Comparison of ENCODE assay signal across 13 cellular contexts in genomic region chr17:74833501-74834361, GRCh38. TPM values are rescaled to one million over a fixed set of nuclear protein-coding genes. Genes with fewer than 3 reads are reported as not detected.
A peak's percentile ranks its signal among the peaks of the same experiment; 100 is the strongest.
DNase-seq lines count a peak whose midpoint lies in the region; ATAC-seq and TF ChIP-seq lines count a peak whose summit lies in the region.
"Had no signal": no experiment of that assay in that cellular context is flagged by ENCODE, and none has a peak within 500 bp of the region (broad histone marks: within the 10 kb centered on the region; RNA-seq: fewer than 3 reads in every experiment).

No MANE protein-coding gene starts in this region.

- no peaks in the 10 kb centered on the region for H3K27me3 Mint-ChIP-seq in activated CD8-positive, alpha-beta T cell treated with anti-CD3 and anti-CD28 coated beads, Interleukin-2, amount 10 ng/mL, durations not matched to agents 7 days and 5 days (ENCODE audit: low read depth)
- H3K27me3 Mint-ChIP-seq: CD4-positive, CD25-positive, alpha-beta regulatory T cell had no signal

- H3K9me3 Mint-ChIP-seq in activated CD8-positive, alpha-beta T cell treated with anti-CD3 and anti-CD28 coated beads, Interleukin-2, amount 10 ng/mL, durations not matched to agents 7 days and 5 days (ENCODE audit: insufficient read depth) = no peaks in the 10 kb centered on the region
- H3K9me3 Mint-ChIP-seq: CD4-positive, CD25-positive, alpha-beta regulatory T cell had no signal

- TF ChIP-seq CTCF in left ventricle myocardium inferior (IDR thresholded peaks at IDR 0.05; ENCODE audit: borderline replicate concordance) = no peak
- TF ChIP-seq CTCF in Peyer's patch (IDR thresholded peaks at IDR 0.05) = no peak
- TF ChIP-seq CTCF in upper lobe of right lung (IDR thresholded peaks at IDR 0.05) = no peak
- no peak for TF ChIP-seq CTCF in coronary artery (IDR thresholded peaks at IDR 0.05)

- H3K27ac ChIP-seq in left ventricle myocardium inferior (replicated peaks) (no peak overlapping the region), Peyer's patch (peak overlapping the region in 1 of 4 donors; percentile 27), upper lobe of right lung (no peak overlapping the region), coronary artery (no peak overlapping the region)
- H3K27ac ChIP-seq: foreskin keratinocyte, upper lobe of left lung had no signal

- no peak overlapping the region for H3K27ac Mint-ChIP-seq in activated CD8-positive, alpha-beta T cell treated with anti-CD3 and anti-CD28 coated beads, Interleukin-2, amount 10 ng/mL, durations not matched to agents 7 days and 5 days

- no peaks in the 10 kb centered on the region for H3K4me1 Mint-ChIP-seq in activated CD8-positive, alpha-beta T cell treated with anti-CD3 and anti-CD28 coated beads, Interleukin-2, amount 10 ng/mL, durations not matched to agents 7 days and 5 days (ENCODE audit: low read depth)
- H3K4me1 Mint-ChIP-seq: CD4-positive, CD25-positive, alpha-beta regulatory T cell had no signal

- H3K4me3 ChIP-seq in left ventricle myocardium inferior (no peak overlapping the region), Peyer's patch (no peak overlapping the region), upper lobe of right lung (no peak overlapping the region), coronary artery (no peak overlapping the region)
- H3K4me3 ChIP-seq: upper lobe of left lung had no signal

- ATAC-seq in left cardiac atrium (peak; percentile 16 to 17), upper lobe of right lung (peak; percentile 71), GM21360 (IDR thresholded peaks at IDR 0.05; ENCODE audit: unreplicated experiment) (no peak)
- no peak for ATAC-seq in activated CD8-positive, alpha-beta T cell treated with anti-CD3 and anti-CD28 coated beads, Interleukin-2, amount 10 ng/mL, durations not matched to agents 7 days and 5 days
- ATAC-seq: foreskin keratinocyte, HCT116 had no signal

- no peaks in the 10 kb centered on the region for H3K27me3 ChIP-seq in left ventricle myocardium inferior (ENCODE audit: low read depth)
- no peaks in the 10 kb centered on the region for H3K27me3 ChIP-seq in Peyer's patch
- H3K27me3 ChIP-seq in upper lobe of right lung = no peaks in the 10 kb centered on the region
- H3K27me3 ChIP-seq: foreskin keratinocyte, upper lobe of left lung had no signal

- intact Hi-C loops in left cardiac atrium (cut with DNase I) (no loop called here), left ventricle myocardium inferior (cut with micrococcal nuclease) (loop anchor here (5.0 kb wide), 1 partner anchor 46 kb away; no protein-coding TSS in a partner anchor), upper lobe of right lung (cut with DNase I) (no loop called here)

- H3K4me1 ChIP-seq in left ventricle myocardium inferior (no peaks in the 10 kb centered on the region), Peyer's patch (no peaks in the 10 kb centered on the region), upper lobe of right lung (no peaks in the 10 kb centered on the region)
- H3K4me1 ChIP-seq: foreskin keratinocyte, upper lobe of left lung had no signal

- CTCF ChIA-PET in activated CD8-positive, alpha-beta T cell treated with anti-CD3 and anti-CD28 coated beads, Interleukin-2, amount 10 ng/mL, durations not matched to agents 7 days and 5 days (lab: Charles Lee) = interaction anchor here (1.1 to 1.3 kb wide), 2 partner anchors 29 to 40 kb away, joined by 3 read pairs; no protein-coding TSS in a partner anchor

- H3K4me3 Mint-ChIP-seq in activated CD8-positive, alpha-beta T cell treated with anti-CD3 and anti-CD28 coated beads, Interleukin-2, amount 10 ng/mL, durations not matched to agents 7 days and 5 days = no peak overlapping the region
- H3K4me3 Mint-ChIP-seq: CD4-positive, CD25-positive, alpha-beta regulatory T cell had no signal

- DNase-seq in left cardiac atrium = no peak
- DNase-seq in left ventricle myocardium inferior = no peak
- DNase-seq in Peyer's patch = peak in 2 of 3 donors; percentile 74 to 77
- DNase-seq in fibroblast of peridontal ligament (ENCODE audit: extremely low read depth) = peak; percentile 2
- no peak for DNase-seq in upper lobe of right lung
- no peak for DNase-seq in activated CD8-positive, alpha-beta T cell treated with anti-CD3 and anti-CD28 coated beads, Interleukin-2, amount 10 ng/mL, durations not matched to agents 7 days and 5 days
- DNase-seq in coronary artery (ENCODE audit: low spot score) = no peak
- DNase-seq: CD4-positive, CD25-positive, alpha-beta regulatory T cell; foreskin keratinocyte; upper lobe of left lung had no signal

- POLR2A ChIA-PET in activated CD8-positive, alpha-beta T cell treated with anti-CD3 and anti-CD28 coated beads, Interleukin-2, amount 10 ng/mL, durations not matched to agents 7 days and 5 days (lab: Charles Lee) = no interaction called here

- no peak for TF ChIP-seq POLR2A in Peyer's patch (IDR thresholded peaks at IDR 0.05)

- H3K36me3 Mint-ChIP-seq in activated CD8-positive, alpha-beta T cell treated with anti-CD3 and anti-CD28 coated beads, Interleukin-2, amount 10 ng/mL, durations not matched to agents 7 days and 5 days (ENCODE audit: low read depth) = no peaks in the 10 kb centered on the region

- H3K36me3 ChIP-seq in left ventricle myocardium inferior (peaks cover 10% of the 10 kb centered on the region), Peyer's patch (no peaks in the 10 kb centered on the region), upper lobe of right lung (peaks cover 25% of the 10 kb centered on the region)

- H3K9me3 ChIP-seq in left ventricle myocardium inferior (replicated peaks) (no peaks in the 10 kb centered on the region), Peyer's patch (no peaks in the 10 kb centered on the region), upper lobe of right lung (no peaks in the 10 kb centered on the region)
- H3K9me3 ChIP-seq: upper lobe of left lung had no signal

RNA-seq across cellular contexts. Expression of gene GRIN2C, which starts 26.0 kb away (rescaled TPM):
- 10 to 100 TPM; 25.2 to 38.8 TPM for total RNA-seq in left cardiac atrium
- total RNA-seq in left ventricle myocardium inferior = 0.52 TPM
- total RNA-seq in Peyer's patch = 1 to 10 TPM in 1 of 4 donors, under 1 TPM in 1, not detected in 2; 0.13 to 2.7 TPM
- total RNA-seq in upper lobe of right lung = not detected
- total RNA-seq in activated CD8-positive, alpha-beta T cell treated with anti-CD3 and anti-CD28 coated beads, Interleukin-2, amount 10 ng/mL, durations not matched to agents 7 days and 5 days = under 1 TPM; 0.18 to 0.21 TPM
- total RNA-seq: CD4-positive, CD25-positive, alpha-beta regulatory T cell; foreskin keratinocyte had no signal

RNA-seq across cellular contexts. Expression of gene FDXR, which starts 39.1 kb away (rescaled TPM):
- total RNA-seq in left cardiac atrium = 1 to 10 TPM; 6.6 to 8.1 TPM
- total RNA-seq in left ventricle myocardium inferior = 5.7 TPM
- total RNA-seq in Peyer's patch = 10 to 100 TPM in 3 of 4 donors, 1 to 10 TPM in 1; 1.7 to 16.1 (median 13.1) TPM
- 11.2 TPM for total RNA-seq in upper lobe of right lung
- 10 to 100 TPM; 29.5 to 35.5 TPM for total RNA-seq in activated CD8-positive, alpha-beta T cell treated with anti-CD3 and anti-CD28 coated beads, Interleukin-2, amount 10 ng/mL, durations not matched to agents 7 days and 5 days

RNA-seq across cellular contexts. Expression of gene NAT9, which starts 57.6 kb away (rescaled TPM):
- total RNA-seq in left cardiac atrium (10 to 100 TPM; 23.7 to 34.7 TPM), left ventricle myocardium inferior (18.6 TPM), Peyer's patch (10 to 100 TPM; 23.1 to 85.0 (median 37.4) TPM), upper lobe of right lung (40.8 TPM)
- 10 to 100 TPM; 28.3 to 30.7 TPM for total RNA-seq in activated CD8-positive, alpha-beta T cell treated with anti-CD3 and anti-CD28 coated beads, Interleukin-2, amount 10 ng/mL, durations not matched to agents 7 days and 5 days

RNA-seq across cellular contexts. Expression of gene FADS6, which starts 59.7 kb away (rescaled TPM):
- total RNA-seq in left cardiac atrium (not detected), left ventricle myocardium inferior (not detected), Peyer's patch (100 to 1,000 TPM in 1 of 4 donors, 10 to 100 TPM in 2, not detected in 1; 79.9 to 161 (median 82.1) TPM), upper lobe of right lung (not detected)
- not detected for total RNA-seq in activated CD8-positive, alpha-beta T cell treated with anti-CD3 and anti-CD28 coated beads, Interleukin-2, amount 10 ng/mL, durations not matched to agents 7 days and 5 days
- total RNA-seq: CD4-positive, CD25-positive, alpha-beta regulatory T cell; foreskin keratinocyte; skeletal muscle tissue; upper lobe of left lung had no signal

Comparison
In these comparisons a context has a peak if more than half of its experiments do, and no peak if none do; other contexts are left out.
1. RNA of gene GRIN2C, which starts 26.0 kb away (total RNA-seq): 25.2 to 38.8 TPM in left cardiac atrium; 0.52 TPM in left ventricle myocardium inferior (single experiment), 0.18 to 0.21 TPM in activated CD8-positive, alpha-beta T cell treated with anti-CD3 and anti-CD28 coated beads, Interleukin-2, amount 10 ng/mL, durations not matched to agents 7 days and 5 days, 0.13 to 2.7 TPM in Peyer's patch and not detected in upper lobe of right lung (single experiment); every median in the first group is over 4 times any median in the second.
2. ATAC-seq: peak in left cardiac atrium (2 of 2) and upper lobe of right lung (single experiment); none in activated CD8-positive, alpha-beta T cell treated with anti-CD3 and anti-CD28 coated beads, Interleukin-2, amount 10 ng/mL, durations not matched to agents 7 days and 5 days (single experiment) and GM21360 (single experiment).
3. DNase-seq: peak in Peyer's patch (2 of 3) and fibroblast of peridontal ligament (single experiment); none in left cardiac atrium (single experiment), left ventricle myocardium inferior (single experiment), upper lobe of right lung (single experiment), activated CD8-positive, alpha-beta T cell treated with anti-CD3 and anti-CD28 coated beads, Interleukin-2, amount 10 ng/mL, durations not matched to agents 7 days and 5 days (single experiment) and coronary artery (single experiment).